Comparison of ENCODE assay signal across 1 cellular context in the genomic region with DNA sequence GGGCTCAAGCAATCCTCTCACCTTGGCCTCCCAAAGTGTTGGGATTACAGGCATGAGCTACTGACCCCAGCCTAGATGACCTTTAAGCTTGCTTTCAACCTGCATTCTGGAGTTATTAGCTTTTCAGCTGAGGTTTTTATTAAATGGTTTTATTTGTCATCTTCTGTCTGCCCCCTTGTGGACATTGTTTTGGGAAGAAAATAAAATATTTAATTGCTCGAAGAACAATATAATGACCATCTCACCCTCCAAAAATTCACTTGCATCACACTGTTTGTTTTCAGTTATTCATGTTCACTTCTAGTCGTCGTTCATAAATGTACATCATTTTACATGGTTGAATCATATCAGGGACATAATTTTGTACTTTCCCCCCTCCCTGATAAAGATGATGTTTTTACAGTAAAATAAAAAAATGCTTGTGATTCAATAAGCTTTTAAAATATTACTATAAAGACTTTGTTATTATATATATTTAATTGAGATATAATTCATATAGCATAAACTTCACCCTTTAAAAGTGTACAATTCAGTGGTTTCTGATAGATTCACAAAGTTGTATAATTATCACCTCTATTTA.
TF ChIP-seq lines count a peak whose summit lies in the region.

No MANE protein-coding gene starts in this region.

TF ChIP-seq in HepG2, 621 proteins besides CTCF, POLR2A, EP300 and RAD21:
- 0 out of 2 replicates have a peak, but pooled peaks have one; percentile 9 for TF ChIP-seq STAG1 (CRISPR knock-in tag; IDR thresholded peaks at IDR 0.05)
- TF ChIP-seq ZNF446 (CRISPR knock-in tag; IDR thresholded peaks at IDR 0.05), result no peak
- TF ChIP-seq, protein P1, sequence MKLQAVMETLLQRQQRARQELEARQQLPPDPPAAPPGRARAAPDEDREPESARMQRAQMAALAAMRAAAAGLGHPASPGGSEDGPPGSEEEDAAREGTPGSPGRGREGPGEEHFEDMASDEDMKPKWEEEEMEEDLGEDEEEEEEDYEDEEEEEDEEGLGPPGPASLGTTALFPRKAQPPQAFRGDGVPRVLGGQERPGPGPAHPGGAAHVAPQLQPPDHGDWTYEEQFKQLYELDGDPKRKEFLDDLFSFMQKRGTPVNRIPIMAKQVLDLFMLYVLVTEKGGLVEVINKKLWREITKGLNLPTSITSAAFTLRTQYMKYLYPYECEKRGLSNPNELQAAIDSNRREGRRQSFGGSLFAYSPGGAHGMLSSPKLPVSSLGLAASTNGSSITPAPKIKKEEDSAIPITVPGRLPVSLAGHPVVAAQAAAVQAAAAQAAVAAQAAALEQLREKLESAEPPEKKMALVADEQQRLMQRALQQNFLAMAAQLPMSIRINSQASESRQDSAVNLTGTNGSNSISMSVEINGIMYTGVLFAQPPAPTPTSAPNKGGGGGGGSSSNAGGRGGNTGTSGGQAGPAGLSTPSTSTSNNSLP (IDR thresholded peaks at IDR 0.05; ENCODE audit: low read depth, low read length), result 0 out of 2 replicates have a peak, but pooled peaks have one; percentile 37
